In the genomic region with DNA sequence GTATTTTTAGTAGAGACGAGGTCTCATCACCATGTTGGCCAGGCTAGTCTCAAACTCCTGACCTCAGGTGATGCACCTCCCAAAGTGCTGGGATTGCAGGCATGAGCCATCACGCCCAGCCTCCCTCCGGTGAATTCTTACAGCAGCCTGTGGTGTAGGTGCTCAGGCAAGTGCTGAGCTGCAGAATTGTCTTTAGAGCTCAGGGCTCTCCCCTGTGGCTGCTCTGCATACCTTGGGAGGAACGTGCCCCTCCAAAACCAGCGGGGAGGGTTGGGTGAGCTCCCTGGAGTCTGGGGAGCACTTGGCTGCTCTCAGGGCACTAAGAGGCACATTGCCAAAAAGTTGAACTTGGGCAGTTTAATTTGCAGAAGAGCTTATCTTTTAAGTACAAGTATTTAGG, we compare ENCODE assay signal across 31 cellular contexts.
"Had no signal": no experiment of that assay in that cellular context is flagged by ENCODE, and none has a peak within 500 bp of the region (broad histone marks: within the 10 kb centered on the region; RNA-seq: fewer than 3 reads in every experiment).

No MANE protein-coding gene starts in this region.

- H3K27ac ChIP-seq: adrenal gland, body of pancreas, brain microvascular endothelial cell, breast epithelium, VCaP had no signal

- DNase-seq: activated B cell treated with CpG ODN at 0.5 μM for 24 hours; activated CD4-positive, alpha-beta memory T cell treated with anti-CD3 and anti-CD28 coated beads for 36 hours; activated CD4-positive, alpha-beta T cell treated with anti-CD3 and anti-CD28 coated beads for 48 hours; activated CD4-positive, alpha-beta T cell treated with anti-CD3 and anti-CD28 coated beads, Interleukin-2, amount 50 U/mL, for 1 hour; activated CD4-positive, alpha-beta T cell treated with anti-CD3 and anti-CD28 coated beads, Interleukin-2, amount 50 U/mL, for 4 hours; activated CD4-positive, CD25-positive, alpha-beta regulatory T cell treated with anti-CD3 and anti-CD28 coated beads, Interleukin-2, amount 50 U/mL, for 72 hours; activated CD8-positive, alpha-beta memory T cell treated with anti-CD3 and anti-CD28 coated beads, Interleukin-2, amount 50 U/mL, for 4 hours; activated CD8-positive, alpha-beta T cell treated with anti-CD3 and anti-CD28 coated beads for 36 hours; activated effector memory CD4-positive, alpha-beta T cell treated with anti-CD3 and anti-CD28 coated beads, Interleukin-2, amount 50 U/mL, for 16 hours; activated gamma-delta T cell treated with Interleukin-2 at 50 U/mL for 16 hours; activated naive CD4-positive, alpha-beta T cell; activated naive CD4-positive, alpha-beta T cell treated with anti-CD3 and anti-CD28 coated beads for 36 hours; activated naive CD4-positive, alpha-beta T cell treated with anti-CD3 and anti-CD28 coated beads, Interleukin-2, amount 50 U/mL, for 16 hours; activated naive CD8-positive, alpha-beta T cell treated with anti-CD3 and anti-CD28 coated beads for 36 hours; activated T-cell treated with anti-CD3 and anti-CD28 coated beads for 4 hours; activated T-cell treated with anti-CD3 and anti-CD28 coated beads, Interleukin-2, amount 50 U/mL, for 24 hours; activated T-cell treated with anti-CD3 and anti-CD28 coated beads, Interleukin-2, amount 50 U/mL, for 48 hours; adrenal gland; amniotic stem cell; aorta; body of pancreas; brain microvascular endothelial cell; central memory CD4-positive, alpha-beta T cell; T-helper 1 cell; T-helper 2 cell; T-helper 9 cell had no signal

- H3K9me3 ChIP-seq: adrenal gland, body of pancreas, breast epithelium had no signal

- H3K4me3 ChIP-seq: adrenal gland, body of pancreas, breast epithelium had no signal

- H3K4me3 Mint-ChIP-seq: activated B cell treated with CpG ODN at 0.5 μM for 24 hours; activated CD4-positive, alpha-beta memory T cell treated with anti-CD3 and anti-CD28 coated beads for 36 hours; activated CD8-positive, alpha-beta T cell treated with anti-CD3 and anti-CD28 coated beads for 36 hours; activated naive CD4-positive, alpha-beta T cell treated with anti-CD3 and anti-CD28 coated beads for 36 hours; activated naive CD8-positive, alpha-beta T cell treated with anti-CD3 and anti-CD28 coated beads for 36 hours; activated T-cell treated with anti-CD3 and anti-CD28 coated beads, Interleukin-2, amount 50 U/mL, for 24 hours; T-helper 1 cell treated with Interleukin-12 subunit alpha and Interleukin-12 subunit beta and Interleukin-4 antibody, amounts not matched to agents 30 μg/mL and 1 μg/mL, for 36 hours; T-helper 2 cell treated with Interferon-gamma antibody and Interleukin-4, amounts not matched to agents 5 μg/mL and 100 μg/mL, for 36 hours had no signal

- H3K27me3 ChIP-seq: adrenal gland, body of pancreas, brain microvascular endothelial cell, breast epithelium had no signal

- H3K27me3 Mint-ChIP-seq: activated B cell treated with CpG ODN at 0.5 μM for 24 hours; activated CD4-positive, alpha-beta memory T cell treated with anti-CD3 and anti-CD28 coated beads for 36 hours; activated CD8-positive, alpha-beta T cell treated with anti-CD3 and anti-CD28 coated beads for 36 hours; activated naive CD8-positive, alpha-beta T cell treated with anti-CD3 and anti-CD28 coated beads for 36 hours; activated T-cell treated with anti-CD3 and anti-CD28 coated beads, Interleukin-2, amount 50 U/mL, for 24 hours had no signal

- H3K9me3 Mint-ChIP-seq: activated B cell treated with CpG ODN at 0.5 μM for 24 hours; activated CD4-positive, alpha-beta memory T cell treated with anti-CD3 and anti-CD28 coated beads for 36 hours; activated naive CD4-positive, alpha-beta T cell treated with anti-CD3 and anti-CD28 coated beads for 36 hours; activated naive CD4-positive, alpha-beta T cell treated with anti-CD3 and anti-CD28 coated beads, Interleukin-2, amount 50 U/mL, for 72 hours had no signal

- H3K27ac Mint-ChIP-seq: activated B cell treated with CpG ODN at 0.5 μM for 24 hours; activated CD4-positive, alpha-beta memory T cell treated with anti-CD3 and anti-CD28 coated beads for 36 hours; activated CD8-positive, alpha-beta T cell treated with anti-CD3 and anti-CD28 coated beads for 36 hours; activated naive CD4-positive, alpha-beta T cell treated with anti-CD3 and anti-CD28 coated beads for 36 hours; activated naive CD8-positive, alpha-beta T cell treated with anti-CD3 and anti-CD28 coated beads for 36 hours; activated T-cell treated with anti-CD3 and anti-CD28 coated beads, Interleukin-2, amount 50 U/mL, for 24 hours; T-helper 1 cell treated with Interleukin-12 subunit alpha and Interleukin-12 subunit beta and Interleukin-4 antibody, amounts not matched to agents 30 μg/mL and 1 μg/mL, for 36 hours; T-helper 2 cell treated with Interferon-gamma antibody and Interleukin-4, amounts not matched to agents 5 μg/mL and 100 μg/mL, for 36 hours had no signal

- ATAC-seq: activated CD8-positive, alpha-beta T cell treated with anti-CD3 and anti-CD28 coated beads for 36 hours; activated naive CD4-positive, alpha-beta T cell treated with anti-CD3 and anti-CD28 coated beads, Interleukin-2, amount 50 U/mL, for 72 hours; body of pancreas had no signal

- H3K4me1 ChIP-seq: body of pancreas, breast epithelium had no signal
